11 cellular contexts compared by ENCODE assay signal in genomic region chr15:77067691-77068367, GRCh38. TPM values are rescaled to one million over a fixed set of nuclear protein-coding genes. Genes with fewer than 3 reads are reported as not detected.
DNase-seq lines count a peak whose midpoint lies in the region; ATAC-seq and TF ChIP-seq lines count a peak whose summit lies in the region.
"Had no signal": no experiment of that assay in that cellular context is flagged by ENCODE, and none has a peak within 500 bp of the region (broad histone marks: within the 10 kb centered on the region; RNA-seq: fewer than 3 reads in every experiment).

No MANE protein-coding gene starts in this region.

- H3K4me2 ChIP-seq in OCI-LY3 (ENCODE audit: low read length): peak overlapping the region; percentile 86

- peaks cover 22% of the 10 kb centered on the region for H3K36me3 ChIP-seq in OCI-LY3 (replicated peaks; ENCODE audit: low read depth, low read length)
- no peaks in the 10 kb centered on the region for H3K36me3 ChIP-seq in esophagus (ENCODE audit: control insufficient read depth in 2 of 2, insufficient read depth in 2 of 2, low read length in 1 of 2)
- H3K36me3 ChIP-seq in skeletal muscle tissue (ENCODE audit: control insufficient read depth in 3 of 3, insufficient read depth in 3 of 3, low read length in 3 of 3): no peaks in the 10 kb centered on the region
- H3K36me3 ChIP-seq: brain microvascular endothelial cell had no signal

- H3K27me3 ChIP-seq in OCI-LY3 (ENCODE audit: low read depth, low read length) (no peaks in the 10 kb centered on the region), esophagus (ENCODE audit: control insufficient read depth in 1 of 2, insufficient read depth in 2 of 2, low read length in 2 of 2) (no peaks in the 10 kb centered on the region), skeletal muscle tissue (ENCODE audit: control insufficient read depth in 3 of 3, insufficient read depth in 3 of 3, low read length in 3 of 3) (no peaks in the 10 kb centered on the region)
- H3K27me3 ChIP-seq: brain microvascular endothelial cell had no signal

- H3K9me3 ChIP-seq in OCI-LY3 (ENCODE audit: insufficient read depth, low read length): no peaks in the 10 kb centered on the region
- no peaks in the 10 kb centered on the region for H3K9me3 ChIP-seq in esophagus (ENCODE audit: control insufficient read depth in 2 of 2, insufficient read depth in 1 of 2, low read depth in 1 of 2, low read length in 1 of 2)
- no peaks in the 10 kb centered on the region for H3K9me3 ChIP-seq in skeletal muscle tissue (ENCODE audit: control insufficient read depth in 3 of 3, low read length in 3 of 3)

- DNase-seq in sciatic nerve (ENCODE audit: low spot score): no peak
- DNase-seq: activated T-cell treated with anti-CD3 and anti-CD28 coated beads, Interleukin-2, amount 50 U/mL, for 1 hour; brain microvascular endothelial cell; Kasumi-1; T1000 had no signal

- H3K79me2 ChIP-seq in OCI-LY3 (ENCODE audit: low read length): peaks cover 80% of the 10 kb centered on the region

- H3K9ac ChIP-seq in OCI-LY3 (ENCODE audit: low read length) (peak overlapping the region; percentile 40), skeletal muscle tissue (ENCODE audit: low read depth in 1 of 3, low read length in 3 of 3) (no peak overlapping the region)

- H4K20me1 ChIP-seq in OCI-LY3 (ENCODE audit: insufficient read depth, low read length): peaks cover 62% of the 10 kb centered on the region

- ATAC-seq in GM18520 (IDR thresholded peaks at IDR 0.05; ENCODE audit: unreplicated experiment) (peak; percentile 26), HG03135 (IDR thresholded peaks at IDR 0.05; ENCODE audit: unreplicated experiment) (no peak), sciatic nerve (no peak), HG03039 (IDR thresholded peaks at IDR 0.05; ENCODE audit: unreplicated experiment) (no peak)

- intact Hi-C loops in sciatic nerve (cut with DNase I): no loop called here

- H3K27ac ChIP-seq in OCI-LY3 (ENCODE audit: low read length) (peak overlapping the region; percentile 83), esophagus (ENCODE audit: low read depth in 2 of 2, low read length in 1 of 2) (peak overlapping the region; percentile 27 to 52), skeletal muscle tissue (ENCODE audit: low read depth, low read length) (peak overlapping the region; percentile 15)
- H3K27ac ChIP-seq: brain microvascular endothelial cell had no signal

- 49 to 58% methylated on average over 3 of the region's 3 CpGs for WGBS in esophagus, 2 donors

- TF ChIP-seq CTCF in OCI-LY3 (IDR thresholded peaks at IDR 0.05; ENCODE audit: low read depth, low read length): no peak

- H3K4me3 ChIP-seq in OCI-LY3 (ENCODE audit: low read length) (peak overlapping the region; percentile 62), esophagus (ENCODE audit: low read depth in 1 of 2, low read length in 2 of 2) (no peak overlapping the region), skeletal muscle tissue (ENCODE audit: low read length in 3 of 3) (no peak overlapping the region)

- H2AFZ ChIP-seq in OCI-LY3 (ENCODE audit: low read depth, low read length): no peak overlapping the region

- H3K4me1 ChIP-seq in OCI-LY3 (ENCODE audit: low read length) (peaks cover 41% of the 10 kb centered on the region), esophagus (ENCODE audit: control insufficient read depth in 2 of 2, insufficient read depth in 2 of 2, low read length in 1 of 2) (peaks cover 0 to 7% of the 10 kb centered on the region in 2 donors), skeletal muscle tissue (ENCODE audit: control insufficient read depth in 3 of 3, insufficient read depth in 3 of 3, low read length in 3 of 3) (peaks cover 14 to 30% (median 29%) of the 10 kb centered on the region in 3 donors)

RNA-seq across cellular contexts. Expression of gene TSPAN3, which starts 3.1 kb away (rescaled TPM):
- 10 to 100 TPM; 56.9 to 65.8 TPM for polyA plus RNA-seq in esophagus
- total RNA-seq in skeletal muscle tissue (236 TPM), sciatic nerve (150 TPM)

Comparison
In these comparisons a context has a peak if more than half of its experiments do, and no peak if none do; other contexts are left out.
1. H3K27ac ChIP-seq: peak in every context shown above with its lines; median percentile 83 in OCI-LY3; 40 in esophagus; 15 in skeletal muscle tissue.